ENCODE assay signal across 1 cellular context in the genomic region with DNA sequence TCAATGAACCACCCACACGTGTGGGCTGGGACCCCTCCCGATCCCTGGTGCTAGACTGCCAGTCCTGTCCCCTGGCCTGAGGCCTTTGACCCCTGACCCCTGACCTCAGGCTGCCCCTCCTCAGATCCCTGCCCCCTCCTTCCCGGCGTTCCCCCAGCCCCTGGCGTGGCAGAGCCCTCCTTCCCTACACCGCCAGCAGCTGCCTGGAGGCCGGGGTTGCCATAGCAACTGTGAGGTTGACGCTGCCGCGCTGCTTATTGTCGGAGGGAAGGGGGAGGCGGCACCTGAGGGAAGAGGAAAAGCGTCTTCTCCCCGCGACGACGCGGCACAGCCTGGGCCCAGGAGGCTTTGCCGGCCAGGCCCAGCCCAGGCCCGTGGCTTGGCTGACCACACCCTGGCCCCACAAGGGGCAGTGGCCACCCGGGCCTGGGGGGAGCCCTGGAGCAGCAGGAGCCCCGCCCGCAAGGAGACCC.
TF ChIP-seq lines count a peak whose summit lies in the region.

No MANE protein-coding gene starts in this region.

TF ChIP-seq in H1, 55 proteins besides CTCF, POLR2A, EP300 and RAD21 (continued from another document):
- 0 out of 2 replicates have a peak, but pooled peaks have one; percentile 11 for TF ChIP-seq RXRA (IDR thresholded peaks at IDR 0.05; ENCODE audit: insufficient read depth, low read depth, low read length)
- TF ChIP-seq NANOG (IDR thresholded peaks at IDR 0.05; ENCODE audit: insufficient read depth, low read depth, low read length, poor library complexity, severe bottlenecking), result no peak
- no peak for TF ChIP-seq JUN (IDR thresholded peaks at IDR 0.05; ENCODE audit: low read depth, low read length)
- no peak for TF ChIP-seq TCF12 (IDR thresholded peaks at IDR 0.05; ENCODE audit: low read depth, low read length)
- TF ChIP-seq NRF1 (IDR thresholded peaks at IDR 0.05; ENCODE audit: low read depth, low read length), result no peak
- no peak for TF ChIP-seq SP1 (IDR thresholded peaks at IDR 0.05; ENCODE audit: low read depth, low read length)
- TF ChIP-seq, protein P1, sequence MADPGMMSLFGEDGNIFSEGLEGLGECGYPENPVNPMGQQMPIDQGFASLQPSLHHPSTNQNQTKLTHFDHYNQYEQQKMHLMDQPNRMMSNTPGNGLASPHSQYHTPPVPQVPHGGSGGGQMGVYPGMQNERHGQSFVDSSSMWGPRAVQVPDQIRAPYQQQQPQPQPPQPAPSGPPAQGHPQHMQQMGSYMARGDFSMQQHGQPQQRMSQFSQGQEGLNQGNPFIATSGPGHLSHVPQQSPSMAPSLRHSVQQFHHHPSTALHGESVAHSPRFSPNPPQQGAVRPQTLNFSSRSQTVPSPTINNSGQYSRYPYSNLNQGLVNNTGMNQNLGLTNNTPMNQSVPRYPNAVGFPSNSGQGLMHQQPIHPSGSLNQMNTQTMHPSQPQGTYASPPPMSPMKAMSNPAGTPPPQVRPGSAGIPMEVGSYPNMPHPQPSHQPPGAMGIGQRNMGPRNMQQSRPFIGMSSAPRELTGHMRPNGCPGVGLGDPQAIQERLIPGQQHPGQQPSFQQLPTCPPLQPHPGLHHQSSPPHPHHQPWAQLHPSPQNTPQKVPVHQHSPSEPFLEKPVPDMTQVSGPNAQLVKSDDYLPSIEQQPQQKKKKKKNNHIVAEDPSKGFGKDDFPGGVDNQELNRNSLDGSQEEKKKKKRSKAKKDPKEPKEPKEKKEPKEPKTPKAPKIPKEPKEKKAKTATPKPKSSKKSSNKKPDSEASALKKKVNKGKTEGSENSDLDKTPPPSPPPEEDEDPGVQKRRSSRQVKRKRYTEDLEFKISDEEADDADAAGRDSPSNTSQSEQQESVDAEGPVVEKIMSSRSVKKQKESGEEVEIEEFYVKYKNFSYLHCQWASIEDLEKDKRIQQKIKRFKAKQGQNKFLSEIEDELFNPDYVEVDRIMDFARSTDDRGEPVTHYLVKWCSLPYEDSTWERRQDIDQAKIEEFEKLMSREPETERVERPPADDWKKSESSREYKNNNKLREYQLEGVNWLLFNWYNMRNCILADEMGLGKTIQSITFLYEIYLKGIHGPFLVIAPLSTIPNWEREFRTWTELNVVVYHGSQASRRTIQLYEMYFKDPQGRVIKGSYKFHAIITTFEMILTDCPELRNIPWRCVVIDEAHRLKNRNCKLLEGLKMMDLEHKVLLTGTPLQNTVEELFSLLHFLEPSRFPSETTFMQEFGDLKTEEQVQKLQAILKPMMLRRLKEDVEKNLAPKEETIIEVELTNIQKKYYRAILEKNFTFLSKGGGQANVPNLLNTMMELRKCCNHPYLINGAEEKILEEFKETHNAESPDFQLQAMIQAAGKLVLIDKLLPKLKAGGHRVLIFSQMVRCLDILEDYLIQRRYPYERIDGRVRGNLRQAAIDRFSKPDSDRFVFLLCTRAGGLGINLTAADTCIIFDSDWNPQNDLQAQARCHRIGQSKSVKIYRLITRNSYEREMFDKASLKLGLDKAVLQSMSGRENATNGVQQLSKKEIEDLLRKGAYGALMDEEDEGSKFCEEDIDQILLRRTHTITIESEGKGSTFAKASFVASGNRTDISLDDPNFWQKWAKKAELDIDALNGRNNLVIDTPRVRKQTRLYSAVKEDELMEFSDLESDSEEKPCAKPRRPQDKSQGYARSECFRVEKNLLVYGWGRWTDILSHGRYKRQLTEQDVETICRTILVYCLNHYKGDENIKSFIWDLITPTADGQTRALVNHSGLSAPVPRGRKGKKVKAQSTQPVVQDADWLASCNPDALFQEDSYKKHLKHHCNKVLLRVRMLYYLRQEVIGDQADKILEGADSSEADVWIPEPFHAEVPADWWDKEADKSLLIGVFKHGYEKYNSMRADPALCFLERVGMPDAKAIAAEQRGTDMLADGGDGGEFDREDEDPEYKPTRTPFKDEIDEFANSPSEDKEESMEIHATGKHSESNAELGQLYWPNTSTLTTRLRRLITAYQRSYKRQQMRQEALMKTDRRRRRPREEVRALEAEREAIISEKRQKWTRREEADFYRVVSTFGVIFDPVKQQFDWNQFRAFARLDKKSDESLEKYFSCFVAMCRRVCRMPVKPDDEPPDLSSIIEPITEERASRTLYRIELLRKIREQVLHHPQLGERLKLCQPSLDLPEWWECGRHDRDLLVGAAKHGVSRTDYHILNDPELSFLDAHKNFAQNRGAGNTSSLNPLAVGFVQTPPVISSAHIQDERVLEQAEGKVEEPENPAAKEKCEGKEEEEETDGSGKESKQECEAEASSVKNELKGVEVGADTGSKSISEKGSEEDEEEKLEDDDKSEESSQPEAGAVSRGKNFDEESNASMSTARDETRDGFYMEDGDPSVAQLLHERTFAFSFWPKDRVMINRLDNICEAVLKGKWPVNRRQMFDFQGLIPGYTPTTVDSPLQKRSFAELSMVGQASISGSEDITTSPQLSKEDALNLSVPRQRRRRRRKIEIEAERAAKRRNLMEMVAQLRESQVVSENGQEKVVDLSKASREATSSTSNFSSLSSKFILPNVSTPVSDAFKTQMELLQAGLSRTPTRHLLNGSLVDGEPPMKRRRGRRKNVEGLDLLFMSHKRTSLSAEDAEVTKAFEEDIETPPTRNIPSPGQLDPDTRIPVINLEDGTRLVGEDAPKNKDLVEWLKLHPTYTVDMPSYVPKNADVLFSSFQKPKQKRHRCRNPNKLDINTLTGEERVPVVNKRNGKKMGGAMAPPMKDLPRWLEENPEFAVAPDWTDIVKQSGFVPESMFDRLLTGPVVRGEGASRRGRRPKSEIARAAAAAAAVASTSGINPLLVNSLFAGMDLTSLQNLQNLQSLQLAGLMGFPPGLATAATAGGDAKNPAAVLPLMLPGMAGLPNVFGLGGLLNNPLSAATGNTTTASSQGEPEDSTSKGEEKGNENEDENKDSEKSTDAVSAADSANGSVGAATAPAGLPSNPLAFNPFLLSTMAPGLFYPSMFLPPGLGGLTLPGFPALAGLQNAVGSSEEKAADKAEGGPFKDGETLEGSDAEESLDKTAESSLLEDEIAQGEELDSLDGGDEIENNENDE (IDR thresholded peaks at IDR 0.05; ENCODE audit: insufficient replicate concordance, low read length), result no peak
- TF ChIP-seq FOSL1 (IDR thresholded peaks at IDR 0.05; ENCODE audit: insufficient read depth, low read depth, low read length), result no peak
- TF ChIP-seq SIRT6 (IDR thresholded peaks at IDR 0.05; ENCODE audit: low read length), result no peak
- TF ChIP-seq, protein P2, sequence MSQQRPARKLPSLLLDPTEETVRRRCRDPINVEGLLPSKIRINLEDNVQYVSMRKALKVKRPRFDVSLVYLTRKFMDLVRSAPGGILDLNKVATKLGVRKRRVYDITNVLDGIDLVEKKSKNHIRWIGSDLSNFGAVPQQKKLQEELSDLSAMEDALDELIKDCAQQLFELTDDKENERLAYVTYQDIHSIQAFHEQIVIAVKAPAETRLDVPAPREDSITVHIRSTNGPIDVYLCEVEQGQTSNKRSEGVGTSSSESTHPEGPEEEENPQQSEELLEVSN (IDR thresholded peaks at IDR 0.05), result peak; percentile 27; the same call in 1 of the 2 replicates
- peak; percentile 92 for TF ChIP-seq CREB1 (IDR thresholded peaks at IDR 0.05)
- TF ChIP-seq TAF7 (optimal IDR thresholded peaks at IDR 0.05; ENCODE audit: borderline replicate concordance, low read depth, low read length), result no peak
- TF ChIP-seq, protein P3, sequence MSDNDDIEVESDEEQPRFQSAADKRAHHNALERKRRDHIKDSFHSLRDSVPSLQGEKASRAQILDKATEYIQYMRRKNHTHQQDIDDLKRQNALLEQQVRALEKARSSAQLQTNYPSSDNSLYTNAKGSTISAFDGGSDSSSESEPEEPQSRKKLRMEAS (IDR thresholded peaks at IDR 0.05), result peak; percentile 28; the same call in 1 of the 2 replicates
- TF ChIP-seq POLR2AphosphoS5 (IDR thresholded peaks at IDR 0.05; ENCODE audit: low read depth, low read length), result peak; percentile 44; the same call in 1 of the 2 replicates
- peak; percentile 74 to 97; a peak in 3 of 4 replicates for TF ChIP-seq SIN3A (conservative IDR thresholded peaks at IDR 0.05 in 1 of 2, IDR thresholded peaks at IDR 0.05 in 1 of 2; ENCODE audit: low read depth in 1 of 2, low read length in 2 of 2)
- no peak for TF ChIP-seq SP2 (IDR thresholded peaks at IDR 0.05; ENCODE audit: low read length)
- TF ChIP-seq RNF2 (IDR thresholded peaks at IDR 0.05; ENCODE audit: borderline replicate concordance, low read depth, low read length, missing control alignments, poor library complexity, severe bottlenecking), result no peak
- TF ChIP-seq EGR1 (IDR thresholded peaks at IDR 0.05; ENCODE audit: borderline replicate concordance, low read depth, low read length), result no peak
- TF ChIP-seq RFX5 (IDR thresholded peaks at IDR 0.05; ENCODE audit: borderline replicate concordance, low read depth, low read length), result peak; percentile 86
- no peak for TF ChIP-seq ASH2L (IDR thresholded peaks at IDR 0.05; ENCODE audit: low read length)
